8 cellular contexts compared by ENCODE assay signal in genomic region chr13:42271337-42272114, GRCh38. TPM values are rescaled to one million over a fixed set of nuclear protein-coding genes. Genes with fewer than 3 reads are reported as not detected.
DNase-seq lines count a peak whose midpoint lies in the region; TF ChIP-seq lines count a peak whose summit lies in the region.

No MANE protein-coding gene starts in this region.

- H3K56ac ChIP-seq in H9 (ENCODE audit: insufficient read length, low read depth, low read length): no peak overlapping the region

- no peak overlapping the region for H3K27ac ChIP-seq in H9 (ENCODE audit: insufficient read length, low read depth, low read length)

- H4K5ac ChIP-seq in H9 (ENCODE audit: insufficient read length, low read depth, low read length): no peak overlapping the region

- H3K79me2 ChIP-seq in H9 (ENCODE audit: insufficient read depth, low read length): peaks cover 6% of the 10 kb centered on the region; the same call in 1 of the 2 replicates

- no peaks in the 10 kb centered on the region for H3K9me3 ChIP-seq in ES-I3 (ENCODE audit: control insufficient read depth, insufficient read depth, low read length)
- no peaks in the 10 kb centered on the region for H3K9me3 ChIP-seq in H9 (ENCODE audit: control insufficient read depth, low read depth, low read length)

- TF ChIP-seq CTCF in H9 (conservative IDR thresholded peaks at IDR 0.05): no peak
- no peak for TF ChIP-seq CTCF in fibroblast of villous mesenchyme (IDR thresholded peaks at IDR 0.05; ENCODE audit: insufficient read depth, low read depth, low read length)
- no peak for TF ChIP-seq CTCF in nephron progenitor cell (IDR thresholded peaks at IDR 0.05)

- no peak overlapping the region for H2BK120ac ChIP-seq in H9 (ENCODE audit: low read depth, low read length, poor library complexity, severe bottlenecking)

- H3K9me3 Mint-ChIP-seq in H9 (peaks cover 18 to 20% of the 10 kb centered on the region in 2 experiments), nephron progenitor cell (peaks cover 27% of the 10 kb centered on the region)
- peaks cover 10% of the 10 kb centered on the region for H3K9me3 Mint-ChIP-seq in stimulated activated naive CD8-positive, alpha-beta T cell treated with anti-CD3 and anti-CD28 coated beads, Interleukin-15, Interleukin-2, amounts not matched to agents 100 ng/mL and 50 ng/mL, for 24 hours

- H3K79me1 ChIP-seq in H9 (ENCODE audit: insufficient read depth, low read depth, low read length, poor library complexity, severe bottlenecking): no peaks in the 10 kb centered on the region

- peak overlapping the region; percentile 81; the same call in 1 of the 2 replicates for H3K14ac ChIP-seq in H9 (ENCODE audit: insufficient read depth, low read length)

- no peak overlapping the region for H2BK12ac ChIP-seq in H9 (ENCODE audit: insufficient read length, low read depth, low read length)

- H2AK5ac ChIP-seq in H9 (ENCODE audit: insufficient read length, low read length): no peak overlapping the region

- peak overlapping the region; percentile 66 for H3K4me2 ChIP-seq in H9 (ENCODE audit: insufficient read depth, insufficient read length, low read length)

- H3K36me3 ChIP-seq in ES-I3 (ENCODE audit: insufficient read depth, low read length): no peaks in the 10 kb centered on the region

- H3K4me3 Mint-ChIP-seq in H9 (peak overlapping the region; percentile 94 to 96), nephron progenitor cell (peak overlapping the region; percentile 99)
- H3K4me3 Mint-ChIP-seq in stimulated activated naive CD8-positive, alpha-beta T cell treated with anti-CD3 and anti-CD28 coated beads, Interleukin-15, Interleukin-2, amounts not matched to agents 100 ng/mL and 50 ng/mL, for 24 hours: peak overlapping the region; percentile 99

- no peaks in the 10 kb centered on the region for H3K27me3 ChIP-seq in H9 (ENCODE audit: insufficient read depth, low read length)

- peaks cover 8 to 19% (median 11%) of the 10 kb centered on the region in 3 experiments; a peak in 6 of 7 replicates for H3K36me3 Mint-ChIP-seq in H9 (ENCODE audit: insufficient read depth in 1 of 3, low read depth in 3 of 3)
- H3K36me3 Mint-ChIP-seq in nephron progenitor cell (ENCODE audit: low read depth): peaks cover 21% of the 10 kb centered on the region
- H3K36me3 Mint-ChIP-seq in stimulated activated naive CD8-positive, alpha-beta T cell treated with anti-CD3 and anti-CD28 coated beads, Interleukin-15, Interleukin-2, amounts not matched to agents 100 ng/mL and 50 ng/mL, for 24 hours (ENCODE audit: low read depth): peaks cover 40% of the 10 kb centered on the region

- no peak overlapping the region for H2BK5ac ChIP-seq in H9 (ENCODE audit: insufficient read length, low read length)

- peaks cover 4% of the 10 kb centered on the region for H3K23me2 ChIP-seq in H9 (ENCODE audit: insufficient read length, low read depth, low read length, poor library complexity, severe bottlenecking)

- peak overlapping the region; percentile 83 for H2AFZ ChIP-seq in H9 (ENCODE audit: low read length)

- peak overlapping the region; percentile 95 to 98 (median 95) for H3K27ac Mint-ChIP-seq in H9
- H3K27ac Mint-ChIP-seq in nephron progenitor cell: peak overlapping the region; percentile 97
- H3K27ac Mint-ChIP-seq in stimulated activated naive CD8-positive, alpha-beta T cell treated with anti-CD3 and anti-CD28 coated beads, Interleukin-15, Interleukin-2, amounts not matched to agents 100 ng/mL and 50 ng/mL, for 24 hours: peak overlapping the region; percentile 98

- H2BK20ac ChIP-seq in H9 (ENCODE audit: low read depth, low read length, poor library complexity, severe bottlenecking): no peak overlapping the region

- peaks cover 32 to 35% of the 10 kb centered on the region in 2 experiments for H3K4me1 Mint-ChIP-seq in H9
- peaks cover 39% of the 10 kb centered on the region for H3K4me1 Mint-ChIP-seq in nephron progenitor cell
- H3K4me1 Mint-ChIP-seq in stimulated activated naive CD8-positive, alpha-beta T cell treated with anti-CD3 and anti-CD28 coated beads, Interleukin-15, Interleukin-2, amounts not matched to agents 100 ng/mL and 50 ng/mL, for 24 hours (ENCODE audit: low read depth): peaks cover 58% of the 10 kb centered on the region

- H4K20me1 ChIP-seq in H9 (ENCODE audit: control insufficient read depth, insufficient read depth, insufficient read length): no peaks in the 10 kb centered on the region

- no peak overlapping the region for H4K8ac ChIP-seq in H9 (replicated peaks; ENCODE audit: insufficient read length, low read depth, low read length)

- H3K27me3 Mint-ChIP-seq in H9 (ENCODE audit: low read depth) (no peaks in the 10 kb centered on the region; the same call in none of the 2 replicates), nephron progenitor cell (ENCODE audit: low read depth, poor library complexity) (no peaks in the 10 kb centered on the region)
- H3K27me3 Mint-ChIP-seq in stimulated activated naive CD8-positive, alpha-beta T cell treated with anti-CD3 and anti-CD28 coated beads, Interleukin-15, Interleukin-2, amounts not matched to agents 100 ng/mL and 50 ng/mL, for 24 hours: no peaks in the 10 kb centered on the region

- peak overlapping the region; percentile 76 for H3K18ac ChIP-seq in H9 (ENCODE audit: insufficient read length, low read depth, low read length)

- peak; percentile 97 for DNase-seq in H9
- peak; percentile 97 for DNase-seq in M059J (ENCODE audit: low read depth)
- DNase-seq in SHP77 (lab: John Stamatoyannopoulos, UW): peak; percentile 91 to 92
- peak; percentile 86 for DNase-seq in activated gamma-delta T cell (lab: John Stamatoyannopoulos, UW)
- peak; percentile 99 for DNase-seq in fibroblast of villous mesenchyme (ENCODE audit: low read depth)
- DNase-seq in nephron progenitor cell: peak; percentile 85

- H2BK15ac ChIP-seq in H9 (ENCODE audit: low read depth, low read length): no peak overlapping the region

- H4K91ac ChIP-seq in H9 (ENCODE audit: insufficient read length, low read depth, low read length): no peak overlapping the region

- H3T11ph ChIP-seq in H9 (ENCODE audit: low read length): no peak overlapping the region

- H3K23ac ChIP-seq in H9 (ENCODE audit: insufficient read length, low read depth, low read length): no peak overlapping the region

- H3K4me3 ChIP-seq in fibroblast of villous mesenchyme (ENCODE audit: low read depth, low read length): peak overlapping the region; percentile 88

- H3K9ac ChIP-seq in ES-I3 (ENCODE audit: low read depth, low read length) (peak overlapping the region; percentile 72), H9 (ENCODE audit: extremely low read depth, insufficient read length, low read length) (peak overlapping the region; percentile 67)

- H3K4ac ChIP-seq in H9 (ENCODE audit: low read depth, low read length): no peak overlapping the region

- no CpG with 5 or more reads among the region's 57 CpGs for WGBS in H9 (ENCODE audit: extremely low coverage, insufficient read length, low lambda C conversion rate)

- H3K4me1 ChIP-seq in ES-I3 (ENCODE audit: insufficient read depth, low read length) (peaks cover 11% of the 10 kb centered on the region; the same call in 1 of the 2 replicates), H9 (ENCODE audit: insufficient read depth, low read length) (peaks cover 3% of the 10 kb centered on the region; the same call in 1 of the 2 replicates)

RNA-seq across cellular contexts. Expression of gene AKAP11, which starts 0.4 kb away (rescaled TPM):
- total RNA-seq in H9 (2021) (20.2 and 20.5 TPM in 2 replicates), fibroblast of villous mesenchyme (24.8 and 32.0 TPM in 2 replicates)
- 9.5 and 14.0 TPM in 2 replicates for total RNA-seq in M059J (2014; rRNA removed; shearing (Covaris generic))
